In the genomic region with DNA sequence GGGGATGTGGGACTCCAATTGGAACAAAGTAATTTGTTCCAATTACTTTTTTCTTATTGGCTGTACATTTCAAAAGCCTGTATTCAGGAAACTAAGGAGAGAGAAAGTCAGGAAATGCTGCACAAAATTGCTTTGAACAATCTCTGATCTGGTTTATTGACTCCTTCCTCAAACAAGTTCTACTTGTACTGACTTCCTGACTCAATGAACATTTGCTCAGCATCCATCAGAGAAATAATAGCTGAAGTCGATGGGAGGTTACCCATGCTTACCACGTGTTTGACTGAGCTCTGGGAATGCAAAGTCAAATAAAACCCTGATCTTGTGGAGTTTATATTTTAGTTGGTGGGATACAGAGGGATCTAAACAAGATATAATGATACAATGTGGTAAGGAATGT, we compare ENCODE assay signal across 1 cellular context.
TF ChIP-seq lines count a peak whose summit lies in the region.

No MANE protein-coding gene starts in this region.

TF ChIP-seq in IMR-90, 13 proteins besides CTCF, POLR2A, EP300 and RAD21:
- TF ChIP-seq MXI1 (IDR thresholded peaks at IDR 0.05; ENCODE audit: borderline replicate concordance, low read depth, low read length) (no peak), NFE2L2 (IDR thresholded peaks at IDR 0.05; ENCODE audit: low read depth, low read length) (no peak), RFX5 (IDR thresholded peaks at IDR 0.05; ENCODE audit: low read depth, low read length) (no peak), USF2 (IDR thresholded peaks at IDR 0.05; ENCODE audit: low read depth, low read length) (no peak), BHLHE40 (IDR thresholded peaks at IDR 0.05; ENCODE audit: low read depth, low read length) (no peak), CHD1 (IDR thresholded peaks at IDR 0.05; ENCODE audit: low read depth, low read length) (no peak), MAFK (IDR thresholded peaks at IDR 0.05; ENCODE audit: low read depth, low read length) (no peak), RCOR1 (IDR thresholded peaks at IDR 0.05; ENCODE audit: insufficient replicate concordance, low read length) (no peak), SMC3 (IDR thresholded peaks at IDR 0.05; ENCODE audit: low read depth, low read length) (no peak), MAZ (IDR thresholded peaks at IDR 0.05; ENCODE audit: borderline replicate concordance, low read depth, low read length) (no peak), FOS (IDR thresholded peaks at IDR 0.05; ENCODE audit: low read depth, low read length) (no peak), ELK1 (IDR thresholded peaks at IDR 0.05; ENCODE audit: borderline replicate concordance, low read depth, low read length) (no peak), CEBPB (IDR thresholded peaks at IDR 0.05; ENCODE audit: low read depth, low read length) (no peak)
